9 cellular contexts compared by ENCODE assay signal in genomic region chr2:42339191-42339912, GRCh38. TPM values are rescaled to one million over a fixed set of nuclear protein-coding genes. Genes with fewer than 3 reads are reported as not detected.
DNase-seq lines count a peak whose midpoint lies in the region; ATAC-seq and TF ChIP-seq lines count a peak whose summit lies in the region.
"Had no signal": no experiment of that assay in that cellular context is flagged by ENCODE, and none has a peak within 500 bp of the region (broad histone marks: within the 10 kb centered on the region; RNA-seq: fewer than 3 reads in every experiment).

No MANE protein-coding gene starts in this region.

- no peaks in the 10 kb centered on the region; the same call in 1 of the 2 replicates for H3K4me1 ChIP-seq in GM23338 (ENCODE audit: insufficient read depth)

- H3K4me3 Mint-ChIP-seq in CD4-positive, alpha-beta T cell: no peak overlapping the region
- no peak overlapping the region for H3K4me3 Mint-ChIP-seq in GM23338
- no peak overlapping the region for H3K4me3 Mint-ChIP-seq in activated T-helper 17 cell treated with anti-CD3 and anti-CD28 coated beads, Interleukin-2, amount 50 U/mL, for 72 hours

- H2AFZ ChIP-seq in GM23338: no peak overlapping the region

- no peaks in the 10 kb centered on the region for H3K9me2 ChIP-seq in GM23338 (ENCODE audit: insufficient read depth)

- H3K9me3 ChIP-seq in CD4-positive, alpha-beta T cell (ENCODE audit: control insufficient read depth, low read length): no peaks in the 10 kb centered on the region

- no peaks in the 10 kb centered on the region for H3K27me3 ChIP-seq in CD4-positive, alpha-beta T cell (ENCODE audit: control insufficient read depth, insufficient read depth, low read length)
- H3K27me3 ChIP-seq in GM23338 (ENCODE audit: insufficient read depth): no peaks in the 10 kb centered on the region

- no peak for ATAC-seq in CD4-positive, alpha-beta T cell (ENCODE audit: poor library complexity)
- ATAC-seq in GM23338: peak; percentile 82
- no peak for ATAC-seq in activated T-helper 17 cell treated with anti-CD3 and anti-CD28 coated beads, Interleukin-2, amount 50 U/mL, for 72 hours (replicated peaks)
- ATAC-seq in left colon: peak; percentile 31

- H3K9me3 Mint-ChIP-seq in CD4-positive, alpha-beta T cell: peaks cover 7% of the 10 kb centered on the region
- no peaks in the 10 kb centered on the region for H3K9me3 Mint-ChIP-seq in GM23338
- peaks cover 7% of the 10 kb centered on the region for H3K9me3 Mint-ChIP-seq in activated T-helper 17 cell treated with anti-CD3 and anti-CD28 coated beads, Interleukin-2, amount 50 U/mL, for 72 hours

- CTCF ChIA-PET in CD4-positive, alpha-beta T cell (lab: Charles Lee): no interaction called here

- H3K4me2 ChIP-seq in GM23338: no peak overlapping the region

- no peak for DNase-seq in CD4-positive, alpha-beta T cell
- peak; percentile 73 for DNase-seq in GM23338 (ENCODE audit: low spot score)
- DNase-seq in left colon: no peak
- DNase-seq in putamen (ENCODE audit: low spot score): no peak
- DNase-seq in ureter (ENCODE audit: low spot score): no peak
- DNase-seq in activated T-cell treated with anti-CD3 and anti-CD28 coated beads, Interleukin-2, amount 50 U/mL, for 48 hours: no peak
- no peak for DNase-seq in T-helper 9 cell
- DNase-seq: T1000 had no signal

- peaks cover 15% of the 10 kb centered on the region for H4K20me1 ChIP-seq in GM23338 (replicated peaks; ENCODE audit: insufficient read depth)

- H3K36me3 Mint-ChIP-seq in CD4-positive, alpha-beta T cell (ENCODE audit: low read depth): peaks cover 88% of the 10 kb centered on the region
- H3K36me3 Mint-ChIP-seq in GM23338 (ENCODE audit: low read depth): peaks cover 17% of the 10 kb centered on the region
- H3K36me3 Mint-ChIP-seq in activated T-helper 17 cell treated with anti-CD3 and anti-CD28 coated beads, Interleukin-2, amount 50 U/mL, for 72 hours (ENCODE audit: low read depth): peaks cover 75% of the 10 kb centered on the region

- H3K79me2 ChIP-seq in GM23338 (replicated peaks; ENCODE audit: insufficient read depth): peaks cover 25% of the 10 kb centered on the region

- H3K27ac ChIP-seq in CD4-positive, alpha-beta T cell (ENCODE audit: low read depth, low read length): no peak overlapping the region
- 0 out of 2 replicates have a peak overlapping the region, but pooled peaks have one; percentile 39 for H3K27ac ChIP-seq in GM23338 (ENCODE audit: low read depth)

- H3K4me1 Mint-ChIP-seq in CD4-positive, alpha-beta T cell (ENCODE audit: low read depth): peaks cover 30% of the 10 kb centered on the region
- H3K4me1 Mint-ChIP-seq in GM23338: peaks cover 18% of the 10 kb centered on the region
- H3K4me1 Mint-ChIP-seq in activated T-helper 17 cell treated with anti-CD3 and anti-CD28 coated beads, Interleukin-2, amount 50 U/mL, for 72 hours: peaks cover 24% of the 10 kb centered on the region

- no peaks in the 10 kb centered on the region for H3K27me3 Mint-ChIP-seq in CD4-positive, alpha-beta T cell
- peaks cover 23% of the 10 kb centered on the region for H3K27me3 Mint-ChIP-seq in GM23338 (ENCODE audit: insufficient read depth, low read depth, poor library complexity)
- H3K27me3 Mint-ChIP-seq in activated T-helper 17 cell treated with anti-CD3 and anti-CD28 coated beads, Interleukin-2, amount 50 U/mL, for 72 hours: no peaks in the 10 kb centered on the region

- no peaks in the 10 kb centered on the region for H3K36me3 ChIP-seq in GM23338 (ENCODE audit: insufficient read depth)

- H3F3A ChIP-seq in GM23338 (replicated peaks; ENCODE audit: low read depth): 0 out of 2 replicates have a peak, but pooled peaks cover 3% of the 10 kb centered on the region

- POLR2A ChIA-PET in CD4-positive, alpha-beta T cell (lab: Charles Lee): no interaction called here

- intact Hi-C loops in CD4-positive, alpha-beta T cell (cut with DNase I, micrococcal nuclease): loop anchor here in 1 of 2 experiments (5.0 kb wide), 1 partner anchor 1183 kb away; no protein-coding TSS in a partner anchor
- intact Hi-C loops in left colon (cut with DNase I, micrococcal nuclease): no loop called here

- TF ChIP-seq CTCF in CD4-positive, alpha-beta T cell (IDR thresholded peaks at IDR 0.05): no peak
- 0 out of 4 replicates have a peak, but pooled peaks have one; percentile 19 to 25 for TF ChIP-seq CTCF in GM23338 (conservative IDR thresholded peaks at IDR 0.05; ENCODE audit: low read depth in 2 of 2)

- no peak overlapping the region for H3K4me3 ChIP-seq in GM23338

- peak overlapping the region; percentile 4 for H3K27ac Mint-ChIP-seq in CD4-positive, alpha-beta T cell
- H3K27ac Mint-ChIP-seq in GM23338: peak overlapping the region; percentile 53
- H3K27ac Mint-ChIP-seq in activated T-helper 17 cell treated with anti-CD3 and anti-CD28 coated beads, Interleukin-2, amount 50 U/mL, for 72 hours: peak overlapping the region; percentile 60

TF ChIP-seq in GM23338, 12 proteins besides CTCF, POLR2A, EP300 and RAD21 (continues in another document):
- no peak for TF ChIP-seq EZH2 (IDR thresholded peaks at IDR 0.05; ENCODE audit: low read depth, unreplicated experiment)
- no peak for TF ChIP-seq JUNB (IDR thresholded peaks at IDR 0.05; ENCODE audit: unreplicated experiment)
- no peak for TF ChIP-seq CREB1 (CRISPR knock-in tag; IDR thresholded peaks at IDR 0.05; ENCODE audit: low read depth)
- no peak for TF ChIP-seq ZNF114 (CRISPR knock-in tag; IDR thresholded peaks at IDR 0.05)
- no peak for TF ChIP-seq NANOG (IDR thresholded peaks at IDR 0.05; ENCODE audit: borderline replicate concordance)
- no peak for TF ChIP-seq POLR2AphosphoS5 (IDR thresholded peaks at IDR 0.05; ENCODE audit: low read depth)
- no peak for TF ChIP-seq EZH2phosphoT487 (IDR thresholded peaks at IDR 0.05; ENCODE audit: unreplicated experiment)
- TF ChIP-seq ETS1 (IDR thresholded peaks at IDR 0.05): no peak
- TF ChIP-seq STAT1 (IDR thresholded peaks at IDR 0.05; ENCODE audit: unreplicated experiment): no peak
- no peak for TF ChIP-seq ZNF331 (CRISPR knock-in tag; IDR thresholded peaks at IDR 0.05; ENCODE audit: low read depth)
- no peak for TF ChIP-seq REST (IDR thresholded peaks at IDR 0.05; ENCODE audit: unreplicated experiment)

RNA-seq across cellular contexts. Expression of gene COX7A2L, which starts 21.7 kb away (rescaled TPM):
- 10 to 100 TPM; 51.3 to 57.3 TPM for total RNA-seq in CD4-positive, alpha-beta T cell
- 149 and 158 TPM in 2 replicates for total RNA-seq in GM23338 (2014; rRNA removed; shearing (Covaris generic))
- 112 and 118 TPM in 2 replicates for polyA plus RNA-seq in GM23338 (2016; fragmentation: Nextera tagmentation; extraction: Ambion mirVana)
- total RNA-seq in activated T-helper 17 cell treated with anti-CD3 and anti-CD28 coated beads, Interleukin-2, amount 50 U/mL, for 72 hours: 10 to 100 TPM; 60.7 to 94.8 TPM
- total RNA-seq in left colon: 100 to 1,000 TPM in 1 of 2 donors, 10 to 100 TPM in 1; 97.2 to 111 TPM
- total RNA-seq in ureter: 89.9 TPM

Comparison
In these comparisons a context has a peak if more than half of its experiments do, and no peak if none do; other contexts are left out.
1. ATAC-seq: peak in GM23338 (single experiment) and left colon (single experiment); none in CD4-positive, alpha-beta T cell (single experiment) and activated T-helper 17 cell treated with anti-CD3 and anti-CD28 coated beads, Interleukin-2, amount 50 U/mL, for 72 hours (single experiment).
2. H3K27ac Mint-ChIP-seq: peak in every context shown above with its lines; median percentile 60 in activated T-helper 17 cell treated with anti-CD3 and anti-CD28 coated beads, Interleukin-2, amount 50 U/mL, for 72 hours; 53 in GM23338; 4 in CD4-positive, alpha-beta T cell.